In genomic region chr20:4563534-4563933, GRCh38 we compare ENCODE assay signal across 1 cellular context.
TF ChIP-seq lines count a peak whose summit lies in the region.

No MANE protein-coding gene starts in this region.

TF ChIP-seq in SK-N-SH, 30 proteins besides CTCF, POLR2A, EP300 and RAD21 (continued from another document):
- TF ChIP-seq MXI1 (IDR thresholded peaks at IDR 0.05; ENCODE audit: low read depth, low read length) (no peak), USF1 (IDR thresholded peaks at IDR 0.05; ENCODE audit: borderline replicate concordance, low read depth) (no peak), GABPA (IDR thresholded peaks at IDR 0.05; ENCODE audit: low read depth) (no peak), NRF1 (IDR thresholded peaks at IDR 0.05; ENCODE audit: low read depth, low read length) (no peak)
